In genomic region chr1:226649780-226650179, GRCh38 we compare ENCODE assay signal across 9 cellular contexts.
DNase-seq lines count a peak whose midpoint lies in the region; ATAC-seq, FAIRE-seq and TF ChIP-seq lines count a peak whose summit lies in the region.
"Had no signal": no experiment of that assay in that cellular context is flagged by ENCODE, and none has a peak within 500 bp of the region (broad histone marks: within the 10 kb centered on the region; RNA-seq: fewer than 3 reads in every experiment).

No MANE protein-coding gene starts in this region.

- ATAC-seq in HG02588 (IDR thresholded peaks at IDR 0.05; ENCODE audit: unreplicated experiment), result no peak
- ATAC-seq in HG02852 (IDR thresholded peaks at IDR 0.05; ENCODE audit: unreplicated experiment), result no peak

- CTCF ChIA-PET in A673 (lab: Charles Lee), result no interaction called here

- H3K9me3 ChIP-seq in A673 (ENCODE audit: low read depth, low read length, poor library complexity, severe bottlenecking), result no peaks in the 10 kb centered on the region

- H3K4me1 ChIP-seq in A673 (ENCODE audit: insufficient read depth, low read length, poor library complexity, severe bottlenecking), result peaks cover 11% of the 10 kb centered on the region

- no peak overlapping the region for H3K27ac ChIP-seq in A673 (ENCODE audit: low read depth, low read length, poor library complexity, severe bottlenecking)

- DNase-seq in A673 (ENCODE audit: low spot score), result peak; percentile 42
- peak; percentile 76 for DNase-seq in DMS 273 (lab: John Stamatoyannopoulos, UW; ENCODE audit: unreplicated experiment)
- peak; percentile 51 for DNase-seq in OCI-M1 (lab: John Stamatoyannopoulos, UW)
- peak; percentile 28 to 42 for DNase-seq in erythroblast (lab: John Stamatoyannopoulos, UW)
- DNase-seq in NCI-H526 treated with DMSO at 0.1 percent for 48 hours (lab: John Stamatoyannopoulos, UW), result no peak
- DNase-seq in HTR-8/SVneo (ENCODE audit: insufficient read length, low spot score), result no peak

- no peak for FAIRE-seq in HTR-8/SVneo (lab: Jason Lieb, UNC)
- FAIRE-seq: islet of Langerhans had no signal

- BruUV-seq in A673 (replicated peaks; lab: Mats Ljungman, UMichigan), result no TSS peak

- POLR2A ChIA-PET in A673 (lab: Charles Lee; ENCODE audit: low non-redundant PET), result interaction anchor here (0.6 kb wide), 1 partner anchor 12 kb away, joined by 3 read pairs; no protein-coding TSS in a partner anchor

- no peaks in the 10 kb centered on the region for H3K36me3 ChIP-seq in A673 (ENCODE audit: insufficient read depth, low read length, poor library complexity, severe bottlenecking)

- no peak for TF ChIP-seq POLR2A in erythroblast (IDR thresholded peaks at IDR 0.05; ENCODE audit: low read length)

- H3K27me3 ChIP-seq in A673 (replicated peaks; ENCODE audit: insufficient read depth, low read depth, low read length, poor library complexity), result no peaks in the 10 kb centered on the region

- intact Hi-C loops in A673 (cut with micrococcal nuclease; ENCODE audit: unreplicated experiment), result no loop called here

- no peak overlapping the region for H3K4me3 ChIP-seq in A673 (ENCODE audit: low read depth, low read length, poor library complexity, severe bottlenecking)

- TF ChIP-seq CTCF in A673 (conservative IDR thresholded peaks at IDR 0.05; ENCODE audit: low read depth, low read length), result peak; percentile 49

Comparison
In these comparisons a context has a peak if more than half of its experiments do, and no peak if none do; other contexts are left out.
1. DNase-seq: peak in A673 (single experiment), DMS 273 (single experiment), OCI-M1 (single experiment) and erythroblast (2 of 2); none in NCI-H526 treated with DMSO at 0.1 percent for 48 hours (single experiment) and HTR-8/SVneo (single experiment).